Comparison of ENCODE assay signal across 8 cellular contexts in the genomic region with DNA sequence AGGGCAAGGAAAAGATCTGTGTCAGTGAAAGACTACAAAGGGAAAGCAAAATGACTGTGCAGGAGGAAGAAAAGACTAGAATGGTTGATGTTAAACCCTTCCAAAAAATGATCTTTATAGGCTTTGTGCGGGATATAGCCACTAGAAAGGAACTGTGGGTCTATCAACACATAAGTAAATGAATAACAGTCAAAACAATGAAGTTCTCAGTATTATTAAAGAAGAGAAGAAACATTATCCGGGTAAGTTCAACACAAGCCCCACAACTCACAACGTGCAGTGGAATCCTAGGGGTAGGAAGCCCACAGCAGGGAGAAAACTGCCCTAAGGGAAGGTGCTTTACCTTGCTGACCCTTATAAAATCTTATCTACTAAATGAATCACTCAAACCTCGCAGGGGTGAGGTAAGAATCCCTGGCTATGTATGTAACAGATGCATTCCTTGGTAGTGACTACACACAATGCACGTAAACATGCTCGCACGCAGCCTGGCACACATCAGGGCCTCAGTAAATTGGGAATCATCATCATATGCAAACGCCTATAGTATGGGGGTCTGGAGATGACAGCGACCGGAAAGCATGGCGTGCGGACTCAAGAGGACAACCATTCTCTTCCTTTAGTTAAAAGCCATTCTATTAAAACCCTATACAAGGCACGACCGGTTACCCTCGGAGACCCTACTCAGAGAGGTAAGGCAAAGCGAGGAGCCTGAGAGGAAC. TPM values are rescaled to one million over a fixed set of nuclear protein-coding genes. Genes with fewer than 3 reads are reported as not detected.
A peak's percentile ranks its signal among the peaks of the same experiment; 100 is the strongest.
DNase-seq lines count a peak whose midpoint lies in the region; ATAC-seq and TF ChIP-seq lines count a peak whose summit lies in the region.

No MANE protein-coding gene starts in this region.

- TF ChIP-seq POLR2A in body of pancreas (IDR thresholded peaks at IDR 0.05), result no peak

- H3K4me1 ChIP-seq in skeletal muscle tissue (ENCODE audit: control insufficient read depth in 3 of 3, insufficient read depth in 3 of 3, low read length in 3 of 3) (peaks cover 9 to 15% (median 9%) of the 10 kb centered on the region in 3 donors), body of pancreas (peaks cover 13% of the 10 kb centered on the region)

- TF ChIP-seq CTCF in AG10803 (conservative IDR thresholded peaks at IDR 0.05; ENCODE audit: low read length), result no peak
- no peak for TF ChIP-seq CTCF in body of pancreas (IDR thresholded peaks at IDR 0.05)

- H3K9me3 ChIP-seq in skeletal muscle tissue (ENCODE audit: control insufficient read depth in 3 of 3, low read length in 3 of 3) (no peaks in the 10 kb centered on the region), body of pancreas (no peaks in the 10 kb centered on the region)

- intact Hi-C loops in body of pancreas (cut with DNase I), result no loop called here

- H3K9ac ChIP-seq in skeletal muscle tissue (ENCODE audit: low read depth in 1 of 3, low read length in 3 of 3), result peak overlapping the region; percentile 40 to 61 (median 49)

- H3K4me3 ChIP-seq in AG10803 (ENCODE audit: low read length) (peak overlapping the region; percentile 82), skeletal muscle tissue (ENCODE audit: low read length in 3 of 3) (peak overlapping the region; percentile 74 to 88 (median 77)), body of pancreas (peak overlapping the region in 1 of 2 donors; percentile 23)

- 2 to 3% methylated on average over 16 of the region's 16 CpGs for WGBS in body of pancreas, 2 donors

- H3K36me3 ChIP-seq in skeletal muscle tissue (ENCODE audit: control insufficient read depth in 3 of 3, insufficient read depth in 3 of 3, low read length in 3 of 3) (no peaks in the 10 kb centered on the region), body of pancreas (replicated peaks in 1 of 2; ENCODE audit: insufficient read depth in 1 of 2, low read depth in 2 of 2) (no peaks in the 10 kb centered on the region)

- H3K27me3 ChIP-seq in skeletal muscle tissue (ENCODE audit: control insufficient read depth in 3 of 3, insufficient read depth in 3 of 3, low read length in 3 of 3), result peaks cover 44 to 70% (median 54%) of the 10 kb centered on the region in 3 donors
- H3K27me3 ChIP-seq in body of pancreas, result peaks cover 0 to 18% of the 10 kb centered on the region in 2 donors

- H3K27ac ChIP-seq in skeletal muscle tissue (ENCODE audit: low read depth, low read length) (no peak overlapping the region), body of pancreas (peak overlapping the region in 2 of 4 donors; percentile 40 to 46)

- ATAC-seq in GM18909 (IDR thresholded peaks at IDR 0.05; ENCODE audit: poor library complexity, unreplicated experiment) (peak; percentile 35), HG03108 (IDR thresholded peaks at IDR 0.05; ENCODE audit: unreplicated experiment) (peak; percentile 12), body of pancreas (no peak)

- DNase-seq in AG10803 (ENCODE audit: low read depth) (peak; percentile 69), T1000 (lab: John Stamatoyannopoulos, UW) (peak; percentile 74), glomerular visceral epithelial cell (ENCODE audit: extremely low spot score) (peak; percentile 81), NCI-H1436 treated with DMSO at 0.1 percent for 48 hours (lab: John Stamatoyannopoulos, UW) (no peak), body of pancreas (no peak)

RNA-seq across cellular contexts. Expression of gene TFAP2A, which starts 11.3 kb away (rescaled TPM):
- total RNA-seq in skeletal muscle tissue (not detected), body of pancreas (not detected)

Comparison
In these comparisons a context has a peak if more than half of its experiments do, and no peak if none do; other contexts are left out.
1. DNase-seq: peak in AG10803 (single experiment), T1000 (single experiment) and glomerular visceral epithelial cell (single experiment); none in NCI-H1436 treated with DMSO at 0.1 percent for 48 hours (single experiment) and body of pancreas (0 of 4).